ENCODE assay signal across 8 cellular contexts in the genomic region with DNA sequence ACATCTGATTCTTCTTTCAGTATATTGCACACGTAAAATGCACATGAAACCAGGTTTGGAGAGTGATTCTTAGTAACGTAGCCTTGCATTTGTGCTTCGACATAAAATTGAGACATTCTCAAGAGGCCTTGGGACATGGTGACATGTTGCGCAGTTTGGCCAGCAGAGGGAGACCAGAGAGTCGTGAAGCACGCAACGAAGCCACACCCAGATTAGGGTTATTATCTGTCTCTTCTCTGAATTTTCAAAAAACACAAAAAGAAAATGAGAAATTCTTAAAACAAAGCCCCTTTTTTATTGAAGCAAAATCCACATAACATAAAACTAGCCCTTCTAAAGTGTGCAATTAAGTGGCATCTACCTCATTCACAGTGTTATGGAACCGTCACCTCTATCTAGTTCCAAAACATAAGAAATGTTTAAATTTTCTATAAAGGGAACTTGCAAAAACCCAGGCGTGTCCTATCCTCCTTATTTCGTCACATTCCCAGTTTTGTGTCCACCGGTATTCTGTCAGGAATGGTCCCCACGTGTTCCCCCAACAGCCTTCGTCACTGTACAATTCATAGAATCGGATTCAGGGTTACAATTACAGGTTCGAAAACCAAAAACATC.
DNase-seq lines count a peak whose midpoint lies in the region; ATAC-seq and TF ChIP-seq lines count a peak whose summit lies in the region.

No MANE protein-coding gene starts in this region.

- no peaks in the 10 kb centered on the region for H3K27me3 ChIP-seq in ascending aorta
- H3K27me3 ChIP-seq in sigmoid colon = no peaks in the 10 kb centered on the region

- intact Hi-C loops in ascending aorta (cut with DNase I) (loop anchor here (1.0 to 5.0 kb wide), 4 partner anchors 109 to 396 kb away; partner anchors contain the start of gene ATF7IP), sigmoid colon (cut with DNase I) (loop anchor here (5.0 to 10.0 kb wide), 2 partner anchors 161 to 518 kb away; a partner anchor contains a TSS)

- peaks cover 16 to 41% of the 10 kb centered on the region in 2 donors for H3K4me1 ChIP-seq in ascending aorta
- peaks cover 5 to 54% (median 48%) of the 10 kb centered on the region in 4 donors for H3K4me1 ChIP-seq in sigmoid colon

- DNase-seq in M059J (ENCODE audit: low read depth) (peak; percentile 84), T-helper 22 cell (ENCODE audit: low read depth) (peak; percentile 32), ascending aorta (ENCODE audit: low spot score in 2 of 2) (peak; percentile 40 to 88), hepatic stellate cell (ENCODE audit: low spot score) (peak; percentile 60), sigmoid colon (peak; percentile 90)

- no peak for TF ChIP-seq POLR2A in sigmoid colon (IDR thresholded peaks at IDR 0.05)

- no peak for TF ChIP-seq EP300 in sigmoid colon (IDR thresholded peaks at IDR 0.05)

- ATAC-seq in GM18909 (IDR thresholded peaks at IDR 0.05; ENCODE audit: poor library complexity, unreplicated experiment) = peak; percentile 66
- ATAC-seq in HG03097 (IDR thresholded peaks at IDR 0.05; ENCODE audit: low FRiP score, unreplicated experiment) = no peak

- no peaks in the 10 kb centered on the region for H3K9me3 ChIP-seq in ascending aorta
- H3K9me3 ChIP-seq in sigmoid colon = no peaks in the 10 kb centered on the region

- H3K4me3 ChIP-seq in ascending aorta = peak overlapping the region; percentile 20 to 57
- H3K4me3 ChIP-seq in sigmoid colon = peak overlapping the region in 1 of 4 donors; percentile 20

- WGBS in sigmoid colon, 2 donors = 58 to 78% methylated on average over 15 of the region's 15 CpGs

- H3K27ac ChIP-seq in 22Rv1 = peak overlapping the region; percentile 91
- peak overlapping the region; percentile 83 to 87 for H3K27ac ChIP-seq in ascending aorta
- H3K27ac ChIP-seq in sigmoid colon = peak overlapping the region; percentile 79 to 91 (median 83)

- peak; percentile 95 for TF ChIP-seq CTCF in 22Rv1 (IDR thresholded peaks at IDR 0.05)
- peak; percentile 57 to 72 (median 63) for TF ChIP-seq CTCF in ascending aorta (IDR thresholded peaks at IDR 0.05)
- TF ChIP-seq CTCF in sigmoid colon (IDR thresholded peaks at IDR 0.05) = peak; percentile 66 to 89 (median 79)

- H3K36me3 ChIP-seq in ascending aorta (no peaks in the 10 kb centered on the region), sigmoid colon (no peaks in the 10 kb centered on the region)

Comparison
In these comparisons a context has a peak if more than half of its experiments do, and no peak if none do; other contexts are left out.
1. DNase-seq: peak in every context shown above with its lines; median percentile 90 in sigmoid colon; 84 in M059J; 64 in ascending aorta; 60 in hepatic stellate cell; 32 in T-helper 22 cell.